In the genomic region with DNA sequence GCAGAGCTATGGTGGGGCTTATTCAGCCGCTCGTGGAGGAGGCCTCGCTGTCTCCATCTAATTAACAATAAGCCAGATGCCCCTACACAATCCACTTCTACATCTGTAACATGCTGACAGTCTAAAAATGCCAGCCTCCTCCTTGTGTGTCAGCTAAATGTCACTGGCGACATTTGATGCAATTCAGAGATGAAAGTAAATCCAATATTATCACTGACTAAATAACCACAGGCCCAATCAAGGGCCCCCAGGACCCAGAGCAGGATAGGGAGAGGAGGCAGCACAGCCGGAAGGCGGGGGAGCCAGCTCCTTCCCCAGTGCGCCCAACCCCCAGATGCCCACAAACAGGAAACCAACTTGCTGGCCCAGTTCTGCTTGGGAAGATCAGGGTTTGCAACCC, we compare ENCODE assay signal across 15 cellular contexts.
"Had no signal": no experiment of that assay in that cellular context is flagged by ENCODE, and none has a peak within 500 bp of the region (broad histone marks: within the 10 kb centered on the region; RNA-seq: fewer than 3 reads in every experiment).

No MANE protein-coding gene starts in this region.

- H3K27ac Mint-ChIP-seq: activated CD4-positive, alpha-beta memory T cell treated with anti-CD3 and anti-CD28 coated beads for 36 hours; activated naive CD8-positive, alpha-beta T cell; brain; stimulated activated memory B cell treated with anti-CD40 and anti-IgM and Interleukin-4, amounts not matched to agents 10 μg/mL and 1 μg/mL and 100 μg/mL, for 72 hours had no signal

- H3K9me3 Mint-ChIP-seq: activated CD4-positive, alpha-beta memory T cell treated with anti-CD3 and anti-CD28 coated beads for 36 hours; activated T-cell treated with anti-CD3 and anti-CD28 coated beads, Interleukin-2, amount 50 U/mL, for 4 hours had no signal

- H3K4me2 ChIP-seq: hepatocyte had no signal

- H3K4me3 ChIP-seq: colonic mucosa, hepatocyte, tibial nerve had no signal

- H3K27ac ChIP-seq: colonic mucosa, hepatocyte, parathyroid adenoma, tibial nerve, VCaP had no signal

- H3K9me3 ChIP-seq: colonic mucosa had no signal

- H3K4me3 Mint-ChIP-seq: activated CD4-positive, alpha-beta memory T cell treated with anti-CD3 and anti-CD28 coated beads for 36 hours; activated naive CD8-positive, alpha-beta T cell; activated T-cell treated with anti-CD3 and anti-CD28 coated beads, Interleukin-2, amount 50 U/mL, for 4 hours; brain; stimulated activated memory B cell treated with anti-CD40 and anti-IgM and Interleukin-4, amounts not matched to agents 10 μg/mL and 1 μg/mL and 100 μg/mL, for 72 hours had no signal

- H3K36me3 Mint-ChIP-seq: activated CD4-positive, alpha-beta memory T cell treated with anti-CD3 and anti-CD28 coated beads for 36 hours; activated naive CD8-positive, alpha-beta T cell; brain; stimulated activated memory B cell treated with anti-CD40 and anti-IgM and Interleukin-4, amounts not matched to agents 10 μg/mL and 1 μg/mL and 100 μg/mL, for 72 hours had no signal

- DNase-seq: activated CD4-positive, alpha-beta memory T cell treated with anti-CD3 and anti-CD28 coated beads for 36 hours; activated CD4-positive, alpha-beta T cell treated with anti-CD3 and anti-CD28 coated beads for 1 hour; activated gamma-delta T cell treated with Interleukin-2 at 50 U/mL for 16 hours; activated T-cell treated with anti-CD3 and anti-CD28 coated beads, Interleukin-2, amount 50 U/mL, for 4 hours; central memory CD4-positive, alpha-beta T cell; colonic mucosa; stimulated activated CD4-positive, alpha-beta T cell treated with anti-CD3 and anti-CD28 coated beads, Interleukin-12 subunit alpha, Interleukin-12 subunit beta, amount 100 ng/mL, for 4 hours had no signal

- H3K4me1 Mint-ChIP-seq: brain; stimulated activated memory B cell treated with anti-CD40 and anti-IgM and Interleukin-4, amounts not matched to agents 10 μg/mL and 1 μg/mL and 100 μg/mL, for 72 hours had no signal

- H3K36me3 ChIP-seq: colonic mucosa, tibial nerve had no signal

- H3K27me3 ChIP-seq: colonic mucosa had no signal

- ATAC-seq: activated T-cell treated with anti-CD3 and anti-CD28 coated beads, Interleukin-2, amount 50 U/mL, for 4 hours; left lobe of liver; stimulated activated memory B cell treated with anti-CD40 and anti-IgM and Interleukin-4, amounts not matched to agents 10 μg/mL and 1 μg/mL and 100 μg/mL, for 72 hours had no signal

- H3K4me1 ChIP-seq: colonic mucosa, parathyroid adenoma, tibial nerve had no signal

- H2AFZ ChIP-seq: hepatocyte, parathyroid adenoma had no signal

- H3K79me2 ChIP-seq: hepatocyte, parathyroid adenoma had no signal
